8 cellular contexts compared by ENCODE assay signal in the genomic region with DNA sequence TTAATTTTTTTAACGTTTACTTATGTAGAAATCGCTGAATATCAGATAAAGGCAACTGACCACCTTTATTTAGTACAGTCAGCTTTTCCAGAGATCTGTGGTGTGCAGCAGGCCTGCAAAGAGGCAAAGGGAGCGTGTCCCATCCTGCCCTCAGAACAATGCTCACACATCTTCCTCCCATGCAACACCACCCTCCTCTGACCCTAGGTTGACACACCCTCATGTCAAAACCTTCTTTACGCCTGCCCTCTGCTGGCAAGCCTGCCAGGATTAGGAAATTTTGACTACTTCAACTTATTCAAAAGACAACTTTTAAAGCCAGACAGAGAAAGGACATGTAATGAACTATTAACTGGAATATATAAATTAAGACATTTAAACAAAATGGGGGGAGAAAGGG.
DNase-seq lines count a peak whose midpoint lies in the region; ATAC-seq and TF ChIP-seq lines count a peak whose summit lies in the region.

No MANE protein-coding gene starts in this region.

- no peaks in the 10 kb centered on the region for H3K36me3 ChIP-seq in brain microvascular endothelial cell (replicated peaks)

- no peaks in the 10 kb centered on the region for H3K27me3 ChIP-seq in brain microvascular endothelial cell (replicated peaks)

- H3K27ac ChIP-seq in brain microvascular endothelial cell, result no peak overlapping the region

- DNase-seq in LHCN-M2 (ENCODE audit: low read depth) (peak; percentile 49), T-helper 9 cell (peak; percentile 53), brain microvascular endothelial cell (peak; percentile 53), left kidney (ENCODE audit: low read depth, low spot score) (peak; percentile 71), SW 1271 (lab: John Stamatoyannopoulos, UW) (no peak)
- peak; percentile 43 for DNase-seq in stimulated activated CD8-positive, alpha-beta memory T cell treated with anti-CD3 and anti-CD28 coated beads, Interleukin-12 subunit alpha, Interleukin-12 subunit beta, amount 100 ng/mL, for 4 hours (ENCODE audit: low read depth)

- in situ Hi-C loops in brain microvascular endothelial cell (cut with HindIII; ENCODE audit: low pct_ligation_motif_present, low sequenced_read_pairs), result loop anchor here (25.0 kb wide), 1 partner anchor 532 kb away; no protein-coding TSS in a partner anchor

- TF ChIP-seq CTCF in GM12872 (IDR thresholded peaks at IDR 0.05; ENCODE audit: insufficient read depth, low read depth, low read length) (peak; percentile 39; the same call in 2 of the 3 replicates), brain microvascular endothelial cell (IDR thresholded peaks at IDR 0.05; ENCODE audit: low read depth, low read length, missing control alignments) (peak; percentile 67)

- H3K4me3 ChIP-seq in brain microvascular endothelial cell (ENCODE audit: low read depth, low read length), result no peak overlapping the region

- ATAC-seq in HG03354 (IDR thresholded peaks at IDR 0.05; ENCODE audit: poor library complexity, severe bottlenecking, unreplicated experiment), result no peak

Comparison
In these comparisons a context has a peak if more than half of its experiments do, and no peak if none do; other contexts are left out.
1. DNase-seq: peak in LHCN-M2 (single experiment), T-helper 9 cell (single experiment), brain microvascular endothelial cell (single experiment), left kidney (single experiment) and stimulated activated CD8-positive, alpha-beta memory T cell treated with anti-CD3 and anti-CD28 coated beads, Interleukin-12 subunit alpha, Interleukin-12 subunit beta, amount 100 ng/mL, for 4 hours (single experiment); none in SW 1271 (0 of 2).